Comparison of ENCODE assay signal across 8 cellular contexts in the genomic region with DNA sequence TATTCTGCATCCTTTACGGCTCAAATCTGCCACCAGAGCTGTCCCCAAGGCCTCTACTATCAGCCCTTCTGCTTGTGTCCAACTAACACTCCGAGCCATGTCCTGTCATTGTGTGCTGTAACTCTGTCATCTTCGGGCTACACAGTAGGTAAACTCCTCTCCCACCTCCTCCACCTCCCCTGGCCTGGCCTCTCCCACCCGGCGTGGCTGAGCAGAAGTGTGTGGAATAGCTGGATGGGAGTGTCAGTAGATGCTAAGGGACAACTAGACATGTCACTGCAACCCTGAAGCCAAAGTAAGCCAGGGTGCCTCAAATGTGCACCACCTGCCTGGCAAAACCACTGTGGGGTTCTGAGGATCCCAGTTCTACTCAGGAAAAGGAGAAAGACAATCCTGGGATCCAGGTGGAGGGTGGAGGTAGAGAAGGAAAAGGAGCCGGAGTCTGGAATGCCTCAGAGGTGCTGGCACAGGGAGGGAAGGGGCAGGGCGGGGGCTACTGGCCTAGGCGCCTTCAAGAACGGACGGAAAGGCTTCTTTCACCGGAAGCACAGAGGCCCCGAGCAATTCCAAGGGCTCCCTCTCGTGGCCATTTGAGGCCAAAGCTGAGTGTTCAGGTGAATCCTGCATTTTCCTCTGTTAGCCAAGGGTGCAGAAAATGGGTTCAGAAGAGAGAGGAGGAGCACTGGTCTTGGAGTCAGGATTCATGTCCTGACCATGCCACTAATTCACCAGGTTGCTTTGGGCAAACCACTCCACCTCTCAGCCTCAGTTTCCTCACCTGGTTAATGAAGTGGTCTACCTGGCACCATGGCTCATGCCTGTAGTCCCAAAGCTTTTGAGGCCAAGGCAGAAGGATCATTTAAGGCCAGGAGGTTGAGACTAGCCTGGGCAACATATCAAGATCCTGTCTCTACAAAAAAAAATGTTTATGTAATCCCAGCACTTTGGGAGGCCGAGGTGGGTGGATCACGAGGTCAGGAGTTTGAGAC. TPM values are rescaled to one million over a fixed set of nuclear protein-coding genes. Genes with fewer than 3 reads are reported as not detected.
DNase-seq lines count a peak whose midpoint lies in the region; ATAC-seq and TF ChIP-seq lines count a peak whose summit lies in the region.

No MANE protein-coding gene starts in this region.

- H3K4me3 ChIP-seq in AG04450 (ENCODE audit: low read depth, low read length) (no peak overlapping the region), heart left ventricle (no peak overlapping the region), gastrocnemius medialis (no peak overlapping the region)
- no peak overlapping the region for H3K4me3 ChIP-seq in Jurkat, Clone E6-1 (ENCODE audit: low read length)

- no peaks in the 10 kb centered on the region for H3K36me3 ChIP-seq in heart left ventricle
- H3K36me3 ChIP-seq in gastrocnemius medialis = no peaks in the 10 kb centered on the region

- H3K27me3 ChIP-seq in AG04450 (ENCODE audit: control insufficient read depth, insufficient read depth, low read length) (no peaks in the 10 kb centered on the region), heart left ventricle (peaks cover 0 to 13% (median 7%) of the 10 kb centered on the region in 9 donors), gastrocnemius medialis (no peaks in the 10 kb centered on the region)

- H3K27ac ChIP-seq in AG04450 (ENCODE audit: low read depth, low read length) (no peak overlapping the region), heart left ventricle (no peak overlapping the region), gastrocnemius medialis (no peak overlapping the region)

- intact Hi-C loops in heart left ventricle (cut with DNase I) = loop anchor here in 2 of 10 donors (5.0 kb wide), 2 partner anchors 249 to 254 kb away; no protein-coding TSS in a partner anchor
- intact Hi-C loops in gastrocnemius medialis (cut with DNase I; ENCODE audit: low total_unique reads) = no loop called here

- CTCF ChIA-PET in AG04450 (lab: Charles Lee) = interaction anchor here (1.1 to 2.1 kb wide), 4 partner anchors 8 to 250 kb away, joined by 4 to 6 read pairs (median 5); no protein-coding TSS in a partner anchor

- no peaks in the 10 kb centered on the region for H3K9me3 ChIP-seq in AG04450 (ENCODE audit: control insufficient read depth, insufficient read depth, low read length)
- H3K9me3 ChIP-seq in heart left ventricle = no peaks in the 10 kb centered on the region
- H3K9me3 ChIP-seq in gastrocnemius medialis = no peaks in the 10 kb centered on the region

- H3K4me1 ChIP-seq in heart left ventricle (no peaks in the 10 kb centered on the region), gastrocnemius medialis (no peaks in the 10 kb centered on the region)

- DNase-seq in AG04450 (ENCODE audit: low read depth, low spot score) (no peak), RKO (ENCODE audit: low spot score) (peak; percentile 68), heart left ventricle (peak in 1 of 5 donors; percentile 43), gastrocnemius medialis (peak in 1 of 2 donors; percentile 31)
- peak; percentile 36 for DNase-seq in Jurkat, Clone E6-1 (ENCODE audit: low read depth, low spot score)
- DNase-seq in activated effector memory CD4-positive, alpha-beta T cell treated with anti-CD3 and anti-CD28 coated beads, Interleukin-2, amount 50 U/mL, for 16 hours = peak; percentile 85

- TF ChIP-seq CTCF in AG04450 (IDR thresholded peaks at IDR 0.05; ENCODE audit: low read depth, low read length) (peak; percentile 66), heart left ventricle (IDR thresholded peaks at IDR 0.05) (peak; percentile 37 to 64 (median 48)), gastrocnemius medialis (IDR thresholded peaks at IDR 0.05 in 4 of 5, conservative IDR thresholded peaks at IDR 0.05 in 1 of 5) (peak in 3 of 5 experiments; percentile 25 to 52 (median 48))

- in situ Hi-C loops in gastrocnemius medialis (cut with MboI; ENCODE audit: low sequenced_read_pairs in 4 of 4) = no loop called here

- POLR2A ChIA-PET in AG04450 (lab: Yijun Ruan, JAX) = no interaction called here

- TF ChIP-seq POLR2A in heart left ventricle (IDR thresholded peaks at IDR 0.05) (no peak), gastrocnemius medialis (IDR thresholded peaks at IDR 0.05) (no peak)

- peak; percentile 73 for ATAC-seq in GM18511 (IDR thresholded peaks at IDR 0.05; ENCODE audit: unreplicated experiment)
- ATAC-seq in heart left ventricle = peak in 3 of 4 donors; percentile 36 to 62 (median 39)
- ATAC-seq in gastrocnemius medialis = no peak
- no peak for ATAC-seq in HG02763 (IDR thresholded peaks at IDR 0.05; ENCODE audit: unreplicated experiment)

- 50 to 56% (median 52%) methylated on average over 15 of the region's 15 CpGs for WGBS in heart left ventricle, 4 donors

RNA-seq across cellular contexts. Expression of a gene that starts 20.5 kb away (rescaled TPM):
- polyA plus RNA-seq in AG04450 (2011; rRNA removed) (not detected in 2 replicates), heart left ventricle (not detected)
- not detected in 2 replicates for polyA minus RNA-seq in AG04450 (2011; rRNA and poly(A)+ RNA removed)
- not detected for polyA plus RNA-seq in Jurkat, Clone E6-1 (2012; ENCODE audit: insufficient read depth, insufficient read length)
- total RNA-seq in heart left ventricle (not detected), gastrocnemius medialis (not detected)

Comparison
In these comparisons a context has a peak if more than half of its experiments do, and no peak if none do; other contexts are left out.
1. ATAC-seq: peak in GM18511 (single experiment) and heart left ventricle (3 of 4); none in gastrocnemius medialis (0 of 2) and HG02763 (single experiment).
2. Peak in every context shown above with its lines, with median percentiles within 50 percentile points of each other: CTCF ChIP-seq.